ENCODE assay signal across 26 cellular contexts in the genomic region with DNA sequence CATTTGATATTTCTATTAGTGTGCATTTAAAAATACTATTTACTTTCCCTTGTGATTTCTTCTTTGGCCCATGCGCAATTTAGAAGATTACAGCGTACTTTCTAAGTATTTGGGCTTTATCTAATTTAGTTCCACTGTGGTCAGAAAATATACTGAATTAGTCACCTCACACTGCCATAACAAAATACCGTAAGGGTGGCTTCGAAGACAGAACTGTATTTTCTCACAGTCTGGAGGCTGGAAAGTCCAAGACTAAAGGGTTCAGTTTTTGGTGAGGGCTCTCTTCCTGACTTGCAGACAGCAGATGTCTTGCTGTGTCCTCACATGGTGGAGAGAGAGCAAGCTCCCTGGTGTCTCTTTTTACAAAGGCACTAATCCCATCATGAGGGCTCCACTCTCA.
"Had no signal": no experiment of that assay in that cellular context is flagged by ENCODE, and none has a peak within 500 bp of the region (broad histone marks: within the 10 kb centered on the region; RNA-seq: fewer than 3 reads in every experiment).

No MANE protein-coding gene starts in this region.

- H3K27ac ChIP-seq: breast epithelium, SJCRH30, SK-N-MC had no signal

- H3K27me3 ChIP-seq: breast epithelium, MG63, SJCRH30 had no signal

- H3K4me1 ChIP-seq: breast epithelium, SJCRH30 had no signal

- H3K4me3 ChIP-seq: breast epithelium, MG63, SJCRH30, SK-N-MC had no signal

- H3K9me3 ChIP-seq: breast epithelium, MG63, SJCRH30 had no signal

- DNase-seq: activated CD4-positive, alpha-beta T cell treated with anti-CD3 and anti-CD28 coated beads, Interleukin-2, amount 10 ng/mL, durations not matched to agents 24 days and 14 days; activated CD4-positive, alpha-beta T cell treated with anti-CD3 and anti-CD28 coated beads, Interleukin-2, amount 50 U/mL, for 4 hours; activated CD8-positive, alpha-beta T cell treated with anti-CD3 and anti-CD28 coated beads for 36 hours; activated effector memory CD4-positive, alpha-beta T cell treated with anti-CD3 and anti-CD28 coated beads, Interleukin-2, amount 50 U/mL, for 16 hours; activated naive CD4-positive, alpha-beta T cell; activated naive CD4-positive, alpha-beta T cell treated with anti-CD3 and anti-CD28 coated beads, Interleukin-2, amount 50 U/mL, for 16 hours; activated naive CD8-positive, alpha-beta T cell treated with anti-CD3 and anti-CD28 coated beads for 36 hours; activated T-cell treated with anti-CD3 and anti-CD28 coated beads, Interleukin-2, amount 50 U/mL, for 1 hour; activated T-cell treated with anti-CD3 and anti-CD28 coated beads, Interleukin-2, amount 50 U/mL, for 72 hours; amniotic stem cell; aorta; Karpas-422; MG63; NCI-H1048; NCI-H1105 treated with DMSO at 0.1 percent for 48 hours; NCI-H1436; NCI-H1694 treated with DMSO at 0.1 percent for 48 hours; NCI-H2029; NCI-H510A; NCI-H69; SHP77; SJCRH30 had no signal

- ATAC-seq: activated CD8-positive, alpha-beta T cell treated with anti-CD3 and anti-CD28 coated beads for 36 hours; activated T-cell treated with anti-CD3 and anti-CD28 coated beads, Interleukin-2, amount 50 U/mL, for 72 hours; activated T-helper 17 cell treated with anti-CD3 and anti-CD28 coated beads, Interleukin-2, amount 50 U/mL, for 72 hours; Panc1 had no signal

- H3K36me3 ChIP-seq: breast epithelium, MG63 had no signal
